8 cellular contexts compared by ENCODE assay signal in the genomic region with DNA sequence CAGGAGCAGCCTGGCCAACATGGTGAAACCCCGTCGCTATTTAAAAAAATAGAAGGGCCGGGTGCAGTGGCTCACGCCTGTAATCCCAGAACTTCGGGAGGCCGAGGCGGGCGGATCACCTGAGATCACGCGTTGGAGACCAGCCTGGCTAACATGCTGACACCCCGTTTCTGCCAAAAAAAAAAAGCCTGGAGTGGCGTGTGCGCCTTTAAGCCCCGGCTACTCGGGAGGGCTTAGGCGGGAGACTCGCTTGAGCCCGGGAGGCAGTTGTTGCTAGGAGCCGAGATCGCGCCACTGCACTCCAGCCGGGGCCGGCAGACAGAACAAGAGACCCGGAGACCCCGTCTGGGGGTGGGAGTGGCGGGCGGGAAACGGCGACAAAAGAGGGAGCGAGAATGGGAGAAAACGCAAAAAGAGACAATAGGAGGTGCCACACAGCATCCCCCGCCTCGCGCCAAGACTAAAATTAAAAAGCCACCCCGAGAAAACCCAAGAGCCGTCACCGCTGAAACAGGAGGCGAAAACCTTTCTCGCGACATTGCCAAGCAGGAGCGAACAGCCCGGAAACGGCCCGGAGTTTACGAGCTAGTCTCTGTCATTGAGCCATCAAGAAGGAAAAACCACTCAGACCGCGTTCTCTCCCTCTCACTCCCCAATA. TPM values are rescaled to one million over a fixed set of nuclear protein-coding genes. Genes with fewer than 3 reads are reported as not detected.
A peak's percentile ranks its signal among the peaks of the same experiment; 100 is the strongest.
DNase-seq lines count a peak whose midpoint lies in the region; ATAC-seq, FAIRE-seq and TF ChIP-seq lines count a peak whose summit lies in the region.
"Not testable (repeated sequence)": the region's sequence is repeated elsewhere in the genome, so short reads cannot be mapped to it uniquely, and the experiment has no call there.

No MANE protein-coding gene starts in this region.

- not testable (repeated sequence) for H3F3A ChIP-seq in neural cell (ENCODE audit: insufficient read depth, low read length, poor library complexity, severe bottlenecking)

- peak overlapping the region; percentile 39 to 99 (median 95) for H3K27ac Mint-ChIP-seq in IgD-negative memory B cell

- under 1% methylated on average over 18 of the region's 47 CpGs for WGBS in K562 (ENCODE audit: insufficient coverage, low coverage, missing lambda C conversion rate)

- not testable (repeated sequence) for H3K36me3 ChIP-seq in K562 (ENCODE audit: control insufficient read depth, insufficient read depth, low read length); left ventricle myocardium inferior; neural cell (ENCODE audit: insufficient read depth, low read length)

- TSS peak; percentile 100 for BruUV-seq in K562 (replicated peaks; lab: Mats Ljungman, UMichigan)

- not testable (repeated sequence) for H3K9ac ChIP-seq in K562 (ENCODE audit: insufficient read depth in 1 of 2, low read depth in 2 of 2, low read length in 2 of 2)
- H3K9ac ChIP-seq in neural cell (ENCODE audit: low read length) = peak overlapping the region; percentile 73

- peak; percentile 100 for TF ChIP-seq POLR2A in K562 (conservative IDR thresholded peaks at IDR 0.05)

- not testable (repeated sequence) for H3K4me1 ChIP-seq in K562 (replicated peaks in 1 of 2; ENCODE audit: control insufficient read depth in 2 of 2, insufficient read depth in 2 of 2, low read length in 2 of 2); left ventricle myocardium inferior

- not testable (repeated sequence) for H3K4me2 ChIP-seq in K562 (ENCODE audit: insufficient read depth, low read length); neural cell (ENCODE audit: low read length)

- peak in 1 of 2 experiments; percentile 23; a peak in 1 of 4 replicates for TF ChIP-seq RAD21 in K562 (CRISPR knock-in tag; conservative IDR thresholded peaks at IDR 0.05 in 1 of 2, IDR thresholded peaks at IDR 0.05 in 1 of 2)
- TF ChIP-seq RAD21 in neural cell (conservative IDR thresholded peaks at IDR 0.05) = not testable (repeated sequence)

- in situ Hi-C loops in K562 (cut with MboI) = not testable (repeated sequence)

- not testable (repeated sequence) for H3K9me1 ChIP-seq in K562 (ENCODE audit: control insufficient read depth, insufficient read depth, low read length)

- not testable (repeated sequence) for H2AFZ ChIP-seq in K562 (ENCODE audit: low read depth, low read length); neural cell (ENCODE audit: low read depth, low read length)

- intact Hi-C loops in K562 (cut with micrococcal nuclease); left ventricle myocardium inferior (cut with micrococcal nuclease): not testable (repeated sequence)

- not testable (repeated sequence) for H3K4me1 Mint-ChIP-seq in IgD-negative memory B cell

- not testable (repeated sequence) for H3K9me3 Mint-ChIP-seq in IgD-negative memory B cell

- TF ChIP-seq CTCF in K562 (IDR thresholded peaks at IDR 0.05 in 2 of 3, conservative IDR thresholded peaks at IDR 0.05 in 1 of 3; ENCODE audit: insufficient read depth in 2 of 3, low read depth in 1 of 3, low read length in 3 of 3); left ventricle myocardium inferior (IDR thresholded peaks at IDR 0.05; ENCODE audit: borderline replicate concordance); neural cell (IDR thresholded peaks at IDR 0.05; ENCODE audit: poor library complexity, severe bottlenecking): not testable (repeated sequence)

- peak overlapping the region; percentile 81 to 96 (median 88) for H3K4me3 Mint-ChIP-seq in IgD-negative memory B cell

- H3K27ac ChIP-seq in K562 (ENCODE audit: extremely low read depth, low read depth, low read length) = peak overlapping the region; percentile 51; the same call in 1 of the 3 replicates
- H3K27ac ChIP-seq in left ventricle myocardium inferior (replicated peaks) = peak overlapping the region; percentile 87
- peak overlapping the region; percentile 83 for H3K27ac ChIP-seq in neural cell (ENCODE audit: low read length)

- POLR2A ChIA-PET in K562 (lab: Yijun Ruan, JAX) = not testable (repeated sequence)

- DNase-seq in CD1c-positive myeloid dendritic cell (ENCODE audit: extremely low spot score) (peak; percentile 72), H4 (ENCODE audit: low spot score) (peak; percentile 41), K562 (ENCODE audit: extremely low read depth in 1 of 4, low spot score in 3 of 4) (peak in 1 of 4 experiments; percentile 92), left ventricle myocardium inferior (peak; percentile 34)
- DNase-seq in activated CD4-positive, alpha-beta T cell treated with anti-CD3 and anti-CD28 coated beads for 1 hour = peak; percentile 62
- peak; percentile 51 for DNase-seq in stimulated activated CD8-positive, alpha-beta memory T cell treated with anti-CD3 and anti-CD28 coated beads, Interleukin-12 subunit alpha, Interleukin-12 subunit beta, amount 100 ng/mL, for 24 hours (ENCODE audit: extremely low read depth)

- FAIRE-seq in K562 (lab: Jason Lieb, UNC) = peak; percentile 73

- not testable (repeated sequence) for TF ChIP-seq EP300 in K562 (IDR thresholded peaks at IDR 0.05; ENCODE audit: low read length)
- peak; percentile 70 for TF ChIP-seq EP300 in neural cell (conservative IDR thresholded peaks at IDR 0.05; ENCODE audit: poor library complexity, severe bottlenecking)

- not testable (repeated sequence) for H3K27me3 Mint-ChIP-seq in IgD-negative memory B cell

- CTCF ChIA-PET in K562 (lab: Yijun Ruan, JAX; ENCODE audit: low intra/inter-chr PET ratio) = not testable (repeated sequence)

- not testable (repeated sequence) for H3K4me3 ChIP-seq in K562
- H3K4me3 ChIP-seq in left ventricle myocardium inferior (peak overlapping the region; percentile 67), neural cell (ENCODE audit: low read length) (peak overlapping the region; percentile 57)

- H3K9me3 ChIP-seq in K562 (replicated peaks; ENCODE audit: control insufficient read depth, insufficient read depth, low read depth, low read length); left ventricle myocardium inferior (replicated peaks); neural cell (ENCODE audit: low read length): not testable (repeated sequence)

- peak; percentile 90 for ATAC-seq in K562

- H3K27me3 ChIP-seq in K562 (ENCODE audit: control insufficient read depth in 2 of 2, insufficient read depth in 2 of 2, low read length in 2 of 2); left ventricle myocardium inferior (ENCODE audit: low read depth); neural cell (ENCODE audit: insufficient read depth, low read depth, low read length): not testable (repeated sequence)

- not testable (repeated sequence) for H3K9me2 ChIP-seq in neural cell (ENCODE audit: insufficient read depth, low read length)

- H3K79me2 ChIP-seq in K562 (ENCODE audit: control insufficient read depth, insufficient read depth, low read length); neural cell (replicated peaks; ENCODE audit: insufficient read depth, low read length): not testable (repeated sequence)

- H4K20me1 ChIP-seq in K562 (replicated peaks; ENCODE audit: control insufficient read depth, insufficient read depth, low read length); neural cell (ENCODE audit: insufficient read depth): not testable (repeated sequence)

- H3K36me3 Mint-ChIP-seq in IgD-negative memory B cell = not testable (repeated sequence)

TF ChIP-seq in neural cell, 6 proteins besides CTCF, POLR2A, EP300 and RAD21:
- peak; percentile 72 for TF ChIP-seq POLR2AphosphoS5 (IDR thresholded peaks at IDR 0.05)
- peak; percentile 67 for TF ChIP-seq MXI1 (conservative IDR thresholded peaks at IDR 0.05; ENCODE audit: poor library complexity, severe bottlenecking)

RNA-seq across cellular contexts. Expression of a gene that starts 15.5 kb away (rescaled TPM):
- total RNA-seq in H4 (2014; rRNA removed; shearing (Covaris generic)) = not detected in 2 replicates
- polyA plus RNA-seq in IgD-negative memory B cell (10.1 TPM), K562 (2011; rRNA removed) (0.11 TPM in 1 of 2 replicates, not detected in the other), K562 (2014; fragmentation: Illumina TruSeq; extraction: Trizol) (not detected in 2 replicates), K562 (2014; fragmentation: Nextera tagmentation; extraction: Ambion mirVana) (not detected), K562 (2014; rRNA removed) (not detected in 2 replicates), neural cell (not detected in 2 replicates)
- 0.48 and 0.81 TPM in 2 replicates for total RNA-seq in K562 (2011; cell fraction: chromatin; rRNA removed; ENCODE audit: low replicate concordance)
- total RNA-seq in K562 (2011; cell fraction: nucleolus; rRNA removed) = not detected in 2 replicates
- 0.37 TPM in 1 of 2 replicates, not detected in the other for total RNA-seq in K562 (2011; cell fraction: nucleoplasm; rRNA removed)
- total RNA-seq in K562 (2014; rRNA removed) (not detected in 2 replicates), K562 (2014; rRNA removed; fragmentation: Illumina TruSeq; extraction: Trizol) (not detected in 2 replicates), K562 (2015; rRNA removed; fragmentation: Illumina TruSeq; extraction: Trizol) (not detected in 2 replicates), K562 (2021) (0.22 TPM in 1 of 2 replicates, not detected in the other), left ventricle myocardium inferior (1.5 TPM)
- not detected in 2 replicates for polyA plus RNA-seq in K562 (2011; cell fraction: cytosol; rRNA removed)
- polyA plus RNA-seq in K562 (2011; cell fraction: nucleus; rRNA removed) = not detected in 2 replicates
- not detected in 2 replicates for polyA plus RNA-seq in K562 (2012)
- not detected in 2 replicates for polyA minus RNA-seq in K562 (2011; rRNA and poly(A)+ RNA removed)
- polyA minus RNA-seq in K562 (2011; cell fraction: cytosol; rRNA and poly(A)+ RNA removed) = not detected in 2 replicates
- polyA minus RNA-seq in K562 (2011; cell fraction: nucleus; rRNA and poly(A)+ RNA removed) = not detected in 2 replicates
- polyA minus RNA-seq in neural cell = 0.93 TPM in 1 of 2 replicates, not detected in the other
